In the genomic region with DNA sequence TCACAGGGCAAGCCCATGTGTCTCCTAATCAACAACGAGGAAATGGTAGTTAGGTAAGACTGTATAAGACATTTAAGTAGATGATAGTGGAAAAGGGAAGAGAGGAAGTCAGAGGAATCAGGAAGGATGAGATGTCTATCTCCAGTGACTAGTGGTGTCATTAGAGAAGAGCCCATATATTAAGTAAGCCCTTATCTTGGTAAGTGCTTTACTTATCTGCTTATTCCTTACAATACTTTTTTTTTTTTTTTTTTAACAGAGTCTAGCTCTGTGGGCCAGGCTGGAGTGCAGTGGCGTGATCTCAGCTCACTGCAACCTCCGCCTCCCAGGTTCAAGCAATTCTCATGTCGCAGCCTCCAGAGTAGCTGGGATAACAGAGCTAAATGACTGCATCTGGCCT, we compare ENCODE assay signal across 18 cellular contexts. TPM values are rescaled to one million over a fixed set of nuclear protein-coding genes. Genes with fewer than 3 reads are reported as not detected.
DNase-seq lines count a peak whose midpoint lies in the region; ATAC-seq and TF ChIP-seq lines count a peak whose summit lies in the region.
"Had no signal": no experiment of that assay in that cellular context is flagged by ENCODE, and none has a peak within 500 bp of the region (broad histone marks: within the 10 kb centered on the region; RNA-seq: fewer than 3 reads in every experiment).

No MANE protein-coding gene starts in this region.

- H3K9me3 ChIP-seq in SK-N-SH (no peaks in the 10 kb centered on the region), colonic mucosa (no peaks in the 10 kb centered on the region), esophagus squamous epithelium (no peaks in the 10 kb centered on the region)
- H3K9me3 ChIP-seq: Caco-2 had no signal

- POLR2A ChIA-PET in SK-N-SH (lab: Yijun Ruan, JAX): interaction anchor here (0.7 kb wide), 1 partner anchor 11 kb away, joined by 3 read pairs; no protein-coding TSS in a partner anchor

- H3K4me1 Mint-ChIP-seq in stimulated activated naive CD8-positive, alpha-beta T cell treated with anti-CD3 and anti-CD28 coated beads, Interleukin-15, Interleukin-2, amounts not matched to agents 100 ng/mL and 50 ng/mL, for 24 hours (ENCODE audit: low read depth): peaks cover 80% of the 10 kb centered on the region
- H3K4me1 Mint-ChIP-seq in endothelial cell (ENCODE audit: unreplicated experiment): peaks cover 27% of the 10 kb centered on the region

- H3K4me3 Mint-ChIP-seq in stimulated activated naive CD8-positive, alpha-beta T cell treated with anti-CD3 and anti-CD28 coated beads, Interleukin-15, Interleukin-2, amounts not matched to agents 100 ng/mL and 50 ng/mL, for 24 hours: no peak overlapping the region
- H3K4me3 Mint-ChIP-seq in endothelial cell (ENCODE audit: unreplicated experiment): no peak overlapping the region

- H3K27ac ChIP-seq in SK-N-SH (ENCODE audit: low read depth in 2 of 2, low read length in 1 of 2) (peak overlapping the region; percentile 4 to 78; a peak in 3 of 4 replicates), colonic mucosa (no peak overlapping the region), esophagus squamous epithelium (no peak overlapping the region)

- intact Hi-C loops in colonic mucosa (cut with DNase I): no loop called here
- intact Hi-C loops in esophagus squamous epithelium (cut with DNase I): no loop called here

- H3K9me3 Mint-ChIP-seq in stimulated activated naive CD8-positive, alpha-beta T cell treated with anti-CD3 and anti-CD28 coated beads, Interleukin-15, Interleukin-2, amounts not matched to agents 100 ng/mL and 50 ng/mL, for 24 hours: no peaks in the 10 kb centered on the region
- no peaks in the 10 kb centered on the region for H3K9me3 Mint-ChIP-seq in endothelial cell (ENCODE audit: unreplicated experiment)
- H3K9me3 Mint-ChIP-seq: immature natural killer cell had no signal

- no peaks in the 10 kb centered on the region for H3K27me3 Mint-ChIP-seq in stimulated activated naive CD8-positive, alpha-beta T cell treated with anti-CD3 and anti-CD28 coated beads, Interleukin-15, Interleukin-2, amounts not matched to agents 100 ng/mL and 50 ng/mL, for 24 hours
- no peaks in the 10 kb centered on the region for H3K27me3 Mint-ChIP-seq in endothelial cell (ENCODE audit: unreplicated experiment)

- peaks cover 9 to 63% of the 10 kb centered on the region in 2 experiments for H3K4me1 ChIP-seq in SK-N-SH (ENCODE audit: control insufficient read depth in 1 of 2, insufficient read depth in 2 of 2, low read depth in 1 of 2, low read length in 1 of 2)
- H3K4me1 ChIP-seq in colonic mucosa: no peaks in the 10 kb centered on the region
- H3K4me1 ChIP-seq in esophagus squamous epithelium: peaks cover 0 to 82% (median 38%) of the 10 kb centered on the region in 3 donors
- H3K4me1 ChIP-seq: Caco-2 had no signal

- no peak for TF ChIP-seq RAD21 in SK-N-SH (IDR thresholded peaks at IDR 0.05; ENCODE audit: low read length)

- TF ChIP-seq CTCF in SK-N-SH (IDR thresholded peaks at IDR 0.05): no peak
- no peak for TF ChIP-seq CTCF in endothelial cell (IDR thresholded peaks at IDR 0.05; ENCODE audit: unreplicated experiment)
- no peak for TF ChIP-seq CTCF in colonic mucosa (IDR thresholded peaks at IDR 0.05)
- no peak for TF ChIP-seq CTCF in esophagus squamous epithelium (IDR thresholded peaks at IDR 0.05)

- TF ChIP-seq EP300 in SK-N-SH (IDR thresholded peaks at IDR 0.05; ENCODE audit: borderline replicate concordance in 1 of 2, low read depth in 1 of 2, low read length in 1 of 2): no peak

- peak overlapping the region; percentile 51; the same call in 1 of the 2 replicates for H3K4me2 ChIP-seq in SK-N-SH

- no peak for DNase-seq in stimulated activated naive CD8-positive, alpha-beta T cell treated with anti-CD3 and anti-CD28 coated beads, Interleukin-15, Interleukin-2, amounts not matched to agents 100 U/mL and 50 U/mL, for 24 hours
- DNase-seq in SK-N-SH (no peak), endothelial cell (ENCODE audit: low spot score) (no peak), superior temporal gyrus (ENCODE audit: extremely low spot score) (no peak), colonic mucosa (no peak), esophagus squamous epithelium (lab: John Stamatoyannopoulos, UW) (no peak)
- DNase-seq: activated CD4-positive, alpha-beta T cell treated with anti-CD3 and anti-CD28 coated beads for 1 hour; activated CD8-positive, alpha-beta memory T cell treated with anti-CD3 and anti-CD28 coated beads, Interleukin-2, amount 50 U/mL, for 48 hours; activated naive CD4-positive, alpha-beta T cell treated with anti-CD3 and anti-CD28 coated beads, Interleukin-2, amount 50 U/mL, for 16 hours; Caco-2; GOT3; immature natural killer cell; NCI-H2081 treated with DMSO at 0.1 percent for 48 hours; NCI-H524 treated with DMSO at 0.1 percent for 48 hours had no signal

- no peak for ATAC-seq in stimulated activated naive CD8-positive, alpha-beta T cell treated with anti-CD3 and anti-CD28 coated beads, Interleukin-15, Interleukin-2, amounts not matched to agents 100 U/mL and 50 U/mL, for 24 hours
- no peak for ATAC-seq in HG03045 (IDR thresholded peaks at IDR 0.05; ENCODE audit: unreplicated experiment)
- ATAC-seq: GM12878 had no signal

- 87% methylated on average over 4 of the region's 4 CpGs for WGBS in SK-N-SH (ENCODE audit: low lambda C conversion rate)
- WGBS in esophagus squamous epithelium, 2 donors: 78 to 84% methylated on average over 4 of the region's 4 CpGs

- TF ChIP-seq POLR2A in esophagus squamous epithelium (IDR thresholded peaks at IDR 0.05): no peak

- H3K36me3 ChIP-seq in SK-N-SH (replicated peaks in 1 of 2; ENCODE audit: control insufficient read depth in 1 of 2, insufficient read depth in 2 of 2, low read length in 1 of 2) (peaks cover 2 to 5% of the 10 kb centered on the region in 2 experiments), colonic mucosa (no peaks in the 10 kb centered on the region), esophagus squamous epithelium (peaks cover 0 to 11% (median 0%) of the 10 kb centered on the region in 3 donors)

- peaks cover 17% of the 10 kb centered on the region for H4K20me1 ChIP-seq in SK-N-SH (ENCODE audit: insufficient read depth)

- peaks cover 14% of the 10 kb centered on the region for H3K36me3 Mint-ChIP-seq in stimulated activated naive CD8-positive, alpha-beta T cell treated with anti-CD3 and anti-CD28 coated beads, Interleukin-15, Interleukin-2, amounts not matched to agents 100 ng/mL and 50 ng/mL, for 24 hours (ENCODE audit: low read depth)
- no peaks in the 10 kb centered on the region for H3K36me3 Mint-ChIP-seq in endothelial cell (ENCODE audit: low read depth, unreplicated experiment)

- no peaks in the 10 kb centered on the region for H3K9me2 ChIP-seq in SK-N-SH

- H2AFZ ChIP-seq in SK-N-SH (ENCODE audit: low read depth): no peak overlapping the region

- H3K4me3 ChIP-seq in SK-N-SH (ENCODE audit: low read depth in 2 of 2, low read length in 1 of 2) (no peak overlapping the region), colonic mucosa (no peak overlapping the region), esophagus squamous epithelium (no peak overlapping the region)
- H3K4me3 ChIP-seq: GM12878, lung had no signal

- H3K27me3 ChIP-seq in SK-N-SH (ENCODE audit: insufficient read depth): no peaks in the 10 kb centered on the region
- no peaks in the 10 kb centered on the region for H3K27me3 ChIP-seq in colonic mucosa
- no peaks in the 10 kb centered on the region for H3K27me3 ChIP-seq in esophagus squamous epithelium

- no peak overlapping the region for H3K9ac ChIP-seq in SK-N-SH
- no peak overlapping the region for H3K9ac ChIP-seq in colonic mucosa (ENCODE audit: low read depth in 2 of 2, low read length in 2 of 2)

- CTCF ChIA-PET in SK-N-SH (lab: Yijun Ruan, JAX): interaction anchor here (1.5 kb wide), 1 partner anchor 31 kb away, joined by 3 read pairs; no protein-coding TSS in a partner anchor

- peaks cover 38% of the 10 kb centered on the region for H3F3A ChIP-seq in SK-N-SH (replicated peaks; ENCODE audit: insufficient read depth)

- H3K79me2 ChIP-seq in SK-N-SH (ENCODE audit: insufficient read depth): peaks cover 88% of the 10 kb centered on the region

- peak overlapping the region; percentile 34 for H3K27ac Mint-ChIP-seq in stimulated activated naive CD8-positive, alpha-beta T cell treated with anti-CD3 and anti-CD28 coated beads, Interleukin-15, Interleukin-2, amounts not matched to agents 100 ng/mL and 50 ng/mL, for 24 hours
- peak overlapping the region; percentile 12 for H3K27ac Mint-ChIP-seq in endothelial cell (ENCODE audit: unreplicated experiment)

TF ChIP-seq in SK-N-SH, 30 proteins besides CTCF, POLR2A, EP300 and RAD21:
- no peak for TF ChIP-seq TAF1 (IDR thresholded peaks at IDR 0.05; ENCODE audit: borderline replicate concordance, low read depth, low read length)
- TF ChIP-seq, protein P1, sequence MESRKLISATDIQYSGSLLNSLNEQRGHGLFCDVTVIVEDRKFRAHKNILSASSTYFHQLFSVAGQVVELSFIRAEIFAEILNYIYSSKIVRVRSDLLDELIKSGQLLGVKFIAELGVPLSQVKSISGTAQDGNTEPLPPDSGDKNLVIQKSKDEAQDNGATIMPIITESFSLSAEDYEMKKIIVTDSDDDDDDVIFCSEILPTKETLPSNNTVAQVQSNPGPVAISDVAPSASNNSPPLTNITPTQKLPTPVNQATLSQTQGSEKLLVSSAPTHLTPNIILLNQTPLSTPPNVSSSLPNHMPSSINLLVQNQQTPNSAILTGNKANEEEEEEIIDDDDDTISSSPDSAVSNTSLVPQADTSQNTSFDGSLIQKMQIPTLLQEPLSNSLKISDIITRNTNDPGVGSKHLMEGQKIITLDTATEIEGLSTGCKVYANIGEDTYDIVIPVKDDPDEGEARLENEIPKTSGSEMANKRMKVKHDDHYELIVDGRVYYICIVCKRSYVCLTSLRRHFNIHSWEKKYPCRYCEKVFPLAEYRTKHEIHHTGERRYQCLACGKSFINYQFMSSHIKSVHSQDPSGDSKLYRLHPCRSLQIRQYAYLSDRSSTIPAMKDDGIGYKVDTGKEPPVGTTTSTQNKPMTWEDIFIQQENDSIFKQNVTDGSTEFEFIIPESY (IDR thresholded peaks at IDR 0.05; ENCODE audit: borderline replicate concordance, low read depth): no peak

RNA-seq across cellular contexts. Expression of gene RNF11, which starts 29.5 kb away (rescaled TPM):
- polyA plus RNA-seq in SK-N-SH (2012; rRNA removed): 62.5 and 86.9 TPM in 2 replicates
- 99.3 and 117 TPM in 2 replicates for polyA plus RNA-seq in SK-N-SH (2012; cell fraction: cytosol; rRNA removed)
- polyA plus RNA-seq in SK-N-SH (2012; cell fraction: nucleus; rRNA removed): 12.2 and 27.3 TPM in 2 replicates
- total RNA-seq in endothelial cell (ENCODE audit: unreplicated experiment) (74.1 TPM), colonic mucosa (100 to 1,000 TPM in 1 of 2 donors, 10 to 100 TPM in 1; 46.8 to 104 TPM), esophagus squamous epithelium (100 to 1,000 TPM in 1 of 4 donors, 10 to 100 TPM in 3; 70.6 to 110 (median 82.8) TPM)

Comparison
In these comparisons a context has a peak if more than half of its experiments do, and no peak if none do; other contexts are left out.
1. H3K27ac ChIP-seq: peak in SK-N-SH (2 of 2); none in colonic mucosa (single experiment) and esophagus squamous epithelium (0 of 4).